In the genomic region with DNA sequence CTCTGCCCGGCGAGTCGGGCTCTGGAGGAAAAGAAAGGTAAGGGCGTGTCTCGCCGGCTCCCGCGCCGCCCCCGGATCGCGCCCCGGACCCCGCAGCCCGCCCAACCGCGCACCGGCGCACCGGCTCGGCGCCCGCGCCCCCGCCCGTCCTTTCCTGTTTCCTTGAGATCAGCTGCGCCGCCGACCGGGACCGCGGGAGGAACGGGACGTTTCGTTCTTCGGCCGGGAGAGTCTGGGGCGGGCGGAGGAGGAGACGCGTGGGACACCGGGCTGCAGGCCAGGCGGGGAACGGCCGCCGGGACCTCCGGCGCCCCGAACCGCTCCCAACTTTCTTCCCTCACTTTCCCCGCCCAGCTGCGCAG, we compare ENCODE assay signal across 8 cellular contexts. TPM values are rescaled to one million over a fixed set of nuclear protein-coding genes. Genes with fewer than 3 reads are reported as not detected.
DNase-seq lines count a peak whose midpoint lies in the region; ATAC-seq, FAIRE-seq and TF ChIP-seq lines count a peak whose summit lies in the region.

No MANE protein-coding gene starts in this region.

- POLR2A ChIA-PET in HepG2 (lab: Yijun Ruan, JAX), result interaction anchor here (1.2 to 2.0 kb wide), 5 partner anchors 58 to 261 kb away, joined by 3 to 7 read pairs (median 5); a partner anchor contains a TSS

- H3K4me1 ChIP-seq in HepG2 (ENCODE audit: insufficient read depth, low read length) (peaks cover 58% of the 10 kb centered on the region), tibial nerve (peaks cover 0 to 19% (median 0%) of the 10 kb centered on the region in 4 donors)

- no peak for FAIRE-seq in HepG2 (lab: Jason Lieb, UNC)

- DNase-seq in DMS53 (lab: John Stamatoyannopoulos, UW) (peak; percentile 73), DMS53 treated with DMSO at 0.1 percent for 48 hours (lab: John Stamatoyannopoulos, UW; ENCODE audit: unreplicated experiment) (no peak), chondrocyte (ENCODE audit: low spot score) (peak; percentile 84), HepG2 (ENCODE audit: low spot score) (no peak), tibial nerve (ENCODE audit: low spot score in 2 of 2) (peak; percentile 46 to 49)
- no peak for DNase-seq in central memory CD4-positive, alpha-beta T cell

- H2AFZ ChIP-seq in HepG2 (ENCODE audit: low read length), result no peak overlapping the region

- H4K20me1 ChIP-seq in HepG2 (ENCODE audit: insufficient read depth, low read length), result no peaks in the 10 kb centered on the region

- no peaks in the 10 kb centered on the region for H3K27me3 Mint-ChIP-seq in chondrocyte (ENCODE audit: low read depth)

- no peak overlapping the region for H3K27ac Mint-ChIP-seq in chondrocyte (ENCODE audit: unreplicated experiment)

- H3K4me2 ChIP-seq in HepG2 (ENCODE audit: low read depth, low read length), result peak overlapping the region; percentile 76

- H3K4me3 ChIP-seq in HepG2 (replicated peaks in 1 of 3; ENCODE audit: insufficient read depth in 1 of 3, low read depth in 2 of 3, low read length in 3 of 3) (peak overlapping the region; percentile 63 to 74 (median 64)), tibial nerve (peak overlapping the region; percentile 56 to 75 (median 65))

- intact Hi-C loops in HepG2 (cut with micrococcal nuclease; ENCODE audit: unreplicated experiment), result loop anchor here (2.0 to 10.0 kb wide), 2 partner anchors 57 to 115 kb away; no protein-coding TSS in a partner anchor

- ATAC-seq in HepG2 (no peak), GM18873 (IDR thresholded peaks at IDR 0.05; ENCODE audit: low FRiP score, unreplicated experiment) (no peak), GM18868 (IDR thresholded peaks at IDR 0.05; ENCODE audit: unreplicated experiment) (no peak)

- TF ChIP-seq EP300 in HepG2 (IDR thresholded peaks at IDR 0.05; ENCODE audit: low read depth in 2 of 2, low read length in 2 of 2) (no peak), HepG2 (CRISPR knock-in tag; IDR thresholded peaks at IDR 0.05; ENCODE audit: borderline replicate concordance) (no peak), tibial nerve (IDR thresholded peaks at IDR 0.05) (peak; percentile 70 to 85)

- no peaks in the 10 kb centered on the region for H3K36me3 ChIP-seq in HepG2 (replicated peaks in 1 of 2; ENCODE audit: control insufficient read depth in 1 of 2, insufficient read depth in 2 of 2, low read length in 2 of 2)
- H3K36me3 ChIP-seq in tibial nerve, result no peaks in the 10 kb centered on the region

- peak overlapping the region; percentile 55; the same call in 1 of the 2 replicates for H3K9ac ChIP-seq in HepG2 (ENCODE audit: insufficient read depth, low read depth, low read length)

- H3K27ac ChIP-seq in HepG2 (ENCODE audit: extremely low read length, insufficient read depth, low read length) (no peak overlapping the region), tibial nerve (peak overlapping the region; percentile 86 to 97 (median 90))

- no TSS peak for BruUV-seq in HepG2 (replicated peaks; lab: Mats Ljungman, UMichigan)

- TF ChIP-seq RAD21 in HepG2 (CRISPR knock-in tag; IDR thresholded peaks at IDR 0.05), result no peak

- TF ChIP-seq CTCF in chondrocyte (IDR thresholded peaks at IDR 0.05) (no peak), HepG2 (CRISPR knock-in tag; IDR thresholded peaks at IDR 0.05) (no peak), tibial nerve (IDR thresholded peaks at IDR 0.05) (no peak)

- no peaks in the 10 kb centered on the region for H3K9me3 Mint-ChIP-seq in chondrocyte (ENCODE audit: low read depth)

- no peak for TF ChIP-seq POLR2A in HepG2 (IDR thresholded peaks at IDR 0.05; ENCODE audit: insufficient read depth in 1 of 2, low read depth in 2 of 2, low read length in 2 of 2)
- no peak for TF ChIP-seq POLR2A in tibial nerve (IDR thresholded peaks at IDR 0.05)

- CTCF ChIA-PET in HepG2 (lab: Yijun Ruan, JAX; ENCODE audit: low intra/inter-chr PET ratio, low total read pairs), result no interaction called here

- H3K36me3 Mint-ChIP-seq in chondrocyte (ENCODE audit: low read depth), result no peaks in the 10 kb centered on the region

- H3K27me3 ChIP-seq in HepG2 (ENCODE audit: control insufficient read depth in 1 of 2, insufficient read depth in 2 of 2, low read length in 2 of 2), result peaks cover 7 to 32% of the 10 kb centered on the region in 2 experiments
- peaks cover 0 to 15% of the 10 kb centered on the region in 2 donors for H3K27me3 ChIP-seq in tibial nerve

- H3K4me3 Mint-ChIP-seq in chondrocyte (ENCODE audit: unreplicated experiment), result peak overlapping the region; percentile 70

- peaks cover 4% of the 10 kb centered on the region for H3K79me2 ChIP-seq in HepG2 (ENCODE audit: insufficient read depth, low read length)

- H3K9me3 ChIP-seq in HepG2 (ENCODE audit: low read length), result no peaks in the 10 kb centered on the region
- H3K9me3 ChIP-seq in tibial nerve, result no peaks in the 10 kb centered on the region

- in situ Hi-C loops in HepG2 (cut with HindIII; ENCODE audit: extremely low pct_ligation_motif_present, low pct_unique_long_range_greater_than_20kb), result no loop called here

- peaks cover 32% of the 10 kb centered on the region for H3K4me1 Mint-ChIP-seq in chondrocyte (ENCODE audit: low read depth)

- WGBS in HepG2 (ENCODE audit: low lambda C conversion rate), result no CpG with 5 or more reads among the region's 52 CpGs
- 0 to 1% methylated on average over 15 to 35 of the region's 52 CpGs for WGBS in tibial nerve, 2 donors

TF ChIP-seq in HepG2, 621 proteins besides CTCF, POLR2A, EP300 and RAD21 (continues in another document):
- TF ChIP-seq GTF2F1 (IDR thresholded peaks at IDR 0.05; ENCODE audit: low read length) (no peak), RXRB (CRISPR knock-in tag; IDR thresholded peaks at IDR 0.05; ENCODE audit: borderline replicate concordance) (no peak), SAP130 (CRISPR knock-in tag; IDR thresholded peaks at IDR 0.05; ENCODE audit: low read depth) (peak; percentile 8; the same call in 1 of the 2 replicates), SCMH1 (CRISPR knock-in tag; IDR thresholded peaks at IDR 0.05; ENCODE audit: borderline replicate concordance) (no peak), ZNF367 (CRISPR knock-in tag; IDR thresholded peaks at IDR 0.05; ENCODE audit: borderline replicate concordance) (no peak), SMAD1 (CRISPR knock-in tag; IDR thresholded peaks at IDR 0.05; ENCODE audit: borderline replicate concordance, low read depth) (no peak), ZMYM4 (CRISPR knock-in tag; IDR thresholded peaks at IDR 0.05) (no peak), RFX3 (CRISPR knock-in tag; IDR thresholded peaks at IDR 0.05) (no peak), KDM5A (IDR thresholded peaks at IDR 0.05; ENCODE audit: borderline replicate concordance, low read length) (no peak), ZNF761 (CRISPR knock-in tag; conservative IDR thresholded peaks at IDR 0.05) (0 out of 2 replicates have a peak, but pooled peaks have one; percentile 3), NR3C1 (CRISPR knock-in tag; IDR thresholded peaks at IDR 0.05) (no peak), TP53 (CRISPR knock-in tag; conservative IDR thresholded peaks at IDR 0.05) (no peak), GABPA (IDR thresholded peaks at IDR 0.05; ENCODE audit: low read depth, low read length) (no peak), GABPA (CRISPR knock-in tag; IDR thresholded peaks at IDR 0.05; ENCODE audit: low read depth) (no peak)
- TF ChIP-seq, protein P1, sequence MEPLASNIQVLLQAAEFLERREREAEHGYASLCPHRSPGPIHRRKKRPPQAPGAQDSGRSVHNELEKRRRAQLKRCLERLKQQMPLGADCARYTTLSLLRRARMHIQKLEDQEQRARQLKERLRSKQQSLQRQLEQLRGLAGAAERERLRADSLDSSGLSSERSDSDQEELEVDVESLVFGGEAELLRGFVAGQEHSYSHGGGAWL (CRISPR knock-in tag; IDR thresholded peaks at IDR 0.05), result peak; percentile 13; the same call in 1 of the 2 replicates
- TF ChIP-seq, protein P2, sequence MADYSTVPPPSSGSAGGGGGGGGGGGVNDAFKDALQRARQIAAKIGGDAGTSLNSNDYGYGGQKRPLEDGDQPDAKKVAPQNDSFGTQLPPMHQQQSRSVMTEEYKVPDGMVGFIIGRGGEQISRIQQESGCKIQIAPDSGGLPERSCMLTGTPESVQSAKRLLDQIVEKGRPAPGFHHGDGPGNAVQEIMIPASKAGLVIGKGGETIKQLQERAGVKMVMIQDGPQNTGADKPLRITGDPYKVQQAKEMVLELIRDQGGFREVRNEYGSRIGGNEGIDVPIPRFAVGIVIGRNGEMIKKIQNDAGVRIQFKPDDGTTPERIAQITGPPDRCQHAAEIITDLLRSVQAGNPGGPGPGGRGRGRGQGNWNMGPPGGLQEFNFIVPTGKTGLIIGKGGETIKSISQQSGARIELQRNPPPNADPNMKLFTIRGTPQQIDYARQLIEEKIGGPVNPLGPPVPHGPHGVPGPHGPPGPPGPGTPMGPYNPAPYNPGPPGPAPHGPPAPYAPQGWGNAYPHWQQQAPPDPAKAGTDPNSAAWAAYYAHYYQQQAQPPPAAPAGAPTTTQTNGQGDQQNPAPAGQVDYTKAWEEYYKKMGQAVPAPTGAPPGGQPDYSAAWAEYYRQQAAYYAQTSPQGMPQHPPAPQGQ (CRISPR knock-in tag; IDR thresholded peaks at IDR 0.05; ENCODE audit: borderline replicate concordance), result no peak

RNA-seq across cellular contexts. Expression of a gene that starts 0.5 kb away (rescaled TPM):
- 13.6 to 27.4 TPM (median 25.5 TPM) in 3 replicates for total RNA-seq in chondrocyte
- 7.0 TPM in 2 replicates for total RNA-seq in HepG2 (2016; rRNA removed; fragmentation: Illumina TruSeq; extraction: Trizol)
- total RNA-seq in HepG2 (2016; cell fraction: cytosol; rRNA removed; fragmentation: Illumina TruSeq; extraction: Trizol; ENCODE audit: low read depth), result 1.3 and 1.9 TPM in 2 replicates
- total RNA-seq in HepG2 (2016; cell fraction: insoluble cytoplasmic fraction; rRNA removed; fragmentation: Illumina TruSeq; extraction: Trizol), result 5.7 and 7.1 TPM in 2 replicates
- total RNA-seq in HepG2 (2016; cell fraction: membrane; rRNA removed; fragmentation: Illumina TruSeq; extraction: Trizol), result 3.8 and 3.9 TPM in 2 replicates
- 18.3 and 21.6 TPM in 2 replicates for total RNA-seq in HepG2 (2016; cell fraction: nucleus; rRNA removed; fragmentation: Illumina TruSeq; extraction: Trizol)
- 7.9 and 10.0 TPM in 2 replicates for polyA plus RNA-seq in HepG2 (2011; rRNA removed)
- polyA plus RNA-seq in HepG2 (2011; cell fraction: cytosol; rRNA removed), result 5.7 and 6.5 TPM in 2 replicates
- polyA plus RNA-seq in HepG2 (2011; cell fraction: nucleus; rRNA removed), result 15.6 and 16.1 TPM in 2 replicates
- 12.3 and 19.1 TPM in 2 replicates for polyA plus RNA-seq in HepG2 (2012)
- polyA plus RNA-seq in HepG2 (2016; cell fraction: cytosol; fragmentation: Illumina TruSeq; extraction: Trizol; ENCODE audit: low read depth), result 0.76 and 0.86 TPM in 2 replicates
- polyA plus RNA-seq in HepG2 (2016; cell fraction: insoluble cytoplasmic fraction; fragmentation: Illumina TruSeq; extraction: Trizol; ENCODE audit: low read depth), result 4.0 and 4.9 TPM in 2 replicates
- polyA plus RNA-seq in HepG2 (2016; cell fraction: membrane; fragmentation: Illumina TruSeq; extraction: Trizol; ENCODE audit: low read depth), result 1.4 and 1.9 TPM in 2 replicates
- 17.3 and 18.5 TPM in 2 replicates for polyA plus RNA-seq in HepG2 (2016; cell fraction: nucleus; fragmentation: Illumina TruSeq; extraction: Trizol; ENCODE audit: insufficient read depth, low read depth)
- polyA minus RNA-seq in HepG2 (2011; rRNA and poly(A)+ RNA removed; ENCODE audit: low replicate concordance), result 21.0 and 51.4 TPM in 2 replicates
- 9.3 and 14.3 TPM in 2 replicates for polyA minus RNA-seq in HepG2 (2011; cell fraction: cytosol; rRNA and poly(A)+ RNA removed)
- 25.0 and 26.9 TPM in 2 replicates for polyA minus RNA-seq in HepG2 (2011; cell fraction: nucleus; rRNA and poly(A)+ RNA removed)
- total RNA-seq in tibial nerve, result 100 to 1,000 TPM in 3 of 4 donors, 10 to 100 TPM in 1; 72.3 to 136 (median 127) TPM

Comparison
In these comparisons a context has a peak if more than half of its experiments do, and no peak if none do; other contexts are left out.
1. DNase-seq: peak in DMS53 (single experiment), chondrocyte (single experiment) and tibial nerve (2 of 2); none in DMS53 treated with DMSO at 0.1 percent for 48 hours (single experiment), HepG2 (single experiment) and central memory CD4-positive, alpha-beta T cell (single experiment).